ENCODE assay signal across 1 cellular context in the genomic region with DNA sequence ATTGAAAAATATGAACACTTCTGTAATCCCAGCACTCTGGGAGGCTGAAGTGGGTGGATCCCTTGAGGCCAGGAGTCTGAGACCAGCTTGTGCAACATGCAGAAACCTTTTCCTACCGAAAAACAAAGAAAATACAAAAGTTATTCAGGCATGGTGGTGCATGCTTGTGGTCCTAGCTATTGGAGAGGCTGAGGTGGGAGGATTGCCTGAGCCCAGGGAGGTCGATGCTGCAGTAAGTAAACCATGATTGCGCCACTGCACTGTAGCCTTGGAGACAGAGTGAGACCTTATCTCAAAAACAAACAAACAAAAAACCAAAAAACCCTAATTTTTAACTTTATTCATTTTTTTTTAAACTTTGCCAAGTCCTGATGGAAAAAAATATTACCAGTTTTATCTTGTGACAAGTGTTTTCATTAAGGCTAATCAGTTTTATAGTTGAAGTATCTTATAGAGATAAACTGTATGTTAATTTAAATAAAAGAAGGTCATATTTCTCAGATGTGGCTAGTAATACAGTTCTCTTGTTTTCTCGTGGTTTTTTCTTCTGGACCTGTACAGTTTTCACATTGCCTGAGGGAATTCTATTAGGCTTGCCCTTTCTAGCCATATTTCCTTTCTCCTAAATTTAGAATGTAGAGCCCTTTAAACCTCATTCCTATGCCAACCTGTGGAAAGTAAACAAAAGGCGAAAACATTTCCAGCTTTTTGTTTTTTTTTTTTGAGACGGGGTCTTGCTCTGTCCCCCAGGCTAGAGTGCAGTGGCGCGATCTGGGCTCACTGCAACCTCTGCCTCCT.
TF ChIP-seq lines count a peak whose summit lies in the region.

No MANE protein-coding gene starts in this region.

TF ChIP-seq in HepG2, 621 proteins besides CTCF, POLR2A, EP300 and RAD21 (continued from another document):
- 0 out of 2 replicates have a peak, but pooled peaks have one; percentile 36 for TF ChIP-seq ZGPAT (CRISPR knock-in tag; IDR thresholded peaks at IDR 0.05)
- TF ChIP-seq, protein P1, sequence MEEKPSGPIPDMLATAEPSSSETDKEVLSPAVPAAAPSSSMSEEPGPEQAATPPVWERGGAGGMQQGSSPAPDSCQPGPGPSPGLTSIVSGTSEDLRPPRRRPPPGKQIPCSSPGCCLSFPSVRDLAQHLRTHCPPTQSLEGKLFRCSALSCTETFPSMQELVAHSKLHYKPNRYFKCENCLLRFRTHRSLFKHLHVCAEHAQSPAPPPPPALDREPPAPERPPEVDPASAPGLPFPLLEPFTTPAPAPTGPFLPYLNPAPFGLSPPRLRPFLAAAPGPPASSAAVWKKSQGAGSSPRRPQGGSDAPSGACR (CRISPR knock-in tag; IDR thresholded peaks at IDR 0.05), result 0 out of 2 replicates have a peak, but pooled peaks have one; percentile 50
- TF ChIP-seq HOXA3 (CRISPR knock-in tag; IDR thresholded peaks at IDR 0.05), result peak; percentile 47
TF ChIP-seq in HepG2: peak in this region for 52.
